ENCODE assay signal across 18 cellular contexts in the genomic region with DNA sequence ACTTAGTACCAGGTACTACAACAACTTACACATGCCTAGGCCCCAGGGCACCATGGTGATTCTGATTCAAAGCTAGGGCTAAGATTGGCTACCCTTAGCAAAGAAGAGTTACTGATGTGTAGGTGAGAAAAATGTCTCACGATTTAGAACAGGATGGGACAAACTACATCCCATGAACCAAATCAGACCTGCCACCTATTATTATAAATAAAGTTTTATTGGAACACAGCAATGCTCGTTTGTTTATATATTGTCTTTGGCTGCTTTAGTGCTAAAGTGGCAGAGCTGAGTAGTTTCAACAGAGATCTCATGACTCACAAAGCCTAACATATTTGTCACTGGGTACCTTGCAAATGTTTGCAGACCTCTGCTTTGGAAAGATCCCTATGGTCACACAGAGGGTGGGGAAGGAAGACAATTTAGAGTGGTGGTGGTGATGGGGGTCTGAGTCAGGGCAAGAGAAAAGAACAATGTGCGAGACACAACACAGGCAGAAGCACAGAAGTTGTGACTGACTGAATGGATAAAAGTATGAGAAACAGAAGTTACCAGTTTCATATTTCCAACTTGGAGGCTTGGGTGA.
DNase-seq lines count a peak whose midpoint lies in the region; ATAC-seq, FAIRE-seq and TF ChIP-seq lines count a peak whose summit lies in the region.
"Had no signal": no experiment of that assay in that cellular context is flagged by ENCODE, and none has a peak within 500 bp of the region (broad histone marks: within the 10 kb centered on the region; RNA-seq: fewer than 3 reads in every experiment).

No MANE protein-coding gene starts in this region.

- peak; percentile 13 for DNase-seq in activated CD4-positive, alpha-beta T cell treated with anti-CD3 and anti-CD28 coated beads for 36 hours
- DNase-seq in activated CD4-positive, alpha-beta T cell treated with anti-CD3 and anti-CD28 coated beads, Interleukin-2, amount 50 U/mL, for 4 hours, result no peak
- DNase-seq in HCT116 (ENCODE audit: low read depth, low spot score), result no peak
- peak; percentile 42 for DNase-seq in astrocyte (ENCODE audit: low read depth)
- DNase-seq in kidney tubule cell (ENCODE audit: low spot score), result peak; percentile 79
- no peak for DNase-seq in sigmoid colon
- DNase-seq: activated CD8-positive, alpha-beta memory T cell treated with anti-CD3 and anti-CD28 coated beads, Interleukin-2, amount 10 ng/mL, durations not matched to agents 7 days and 5 days; CD8-positive, alpha-beta T cell; cerebellar nuclear complex; midbrain; NCI-H1694 treated with DMSO at 0.1 percent for 48 hours; spleen had no signal

- no peaks in the 10 kb centered on the region for H3K27me3 Mint-ChIP-seq in activated CD4-positive, alpha-beta T cell treated with anti-CD3 and anti-CD28 coated beads for 36 hours
- no peaks in the 10 kb centered on the region for H3K27me3 Mint-ChIP-seq in astrocyte (ENCODE audit: low read depth, unreplicated experiment)

- TF ChIP-seq CTCF in HCT116 (IDR thresholded peaks at IDR 0.05 in 2 of 3, conservative IDR thresholded peaks at IDR 0.05 in 1 of 3; ENCODE audit: borderline replicate concordance in 1 of 3, insufficient read depth in 1 of 3, low read depth in 2 of 3, low read length in 2 of 3) (no peak), astrocyte (IDR thresholded peaks at IDR 0.05; ENCODE audit: insufficient read depth, low read depth, low read length) (no peak), sigmoid colon (IDR thresholded peaks at IDR 0.05) (no peak)

- no peak for TF ChIP-seq RAD21 in HCT116 (IDR thresholded peaks at IDR 0.05; ENCODE audit: low read depth)

- intact Hi-C loops in activated CD4-positive, alpha-beta T cell treated with anti-CD3 and anti-CD28 coated beads for 36 hours (cut with DNase I, micrococcal nuclease), result no loop called here
- intact Hi-C loops in HCT116 (cut with micrococcal nuclease) (no loop called here), sigmoid colon (cut with DNase I) (no loop called here)

- TF ChIP-seq POLR2A in HCT116 (IDR thresholded peaks at IDR 0.05; ENCODE audit: borderline replicate concordance, extremely low read depth, insufficient read depth, insufficient read length) (no peak), sigmoid colon (IDR thresholded peaks at IDR 0.05) (no peak)

- H3K9me3 ChIP-seq in HCT116 (ENCODE audit: control insufficient read depth in 1 of 2, insufficient read depth in 1 of 2, low read depth in 1 of 2, low read length in 2 of 2), result no peaks in the 10 kb centered on the region
- no peaks in the 10 kb centered on the region for H3K9me3 ChIP-seq in astrocyte (ENCODE audit: insufficient read depth, low read depth, low read length)
- H3K9me3 ChIP-seq in sigmoid colon, result no peaks in the 10 kb centered on the region
- H3K9me3 ChIP-seq: spleen had no signal

- POLR2A ChIA-PET in activated CD4-positive, alpha-beta T cell treated with anti-CD3 and anti-CD28 coated beads for 36 hours (lab: Charles Lee), result no interaction called here
- POLR2A ChIA-PET in HCT116 (lab: Charles Lee), result no interaction called here

- WGBS in sigmoid colon, 2 donors, result 83 to 88% methylated on average over 3 of the region's 3 CpGs

- H3K27me3 ChIP-seq in HCT116 (ENCODE audit: insufficient read depth, low read length) (no peaks in the 10 kb centered on the region), astrocyte (ENCODE audit: insufficient read depth, low read length) (no peaks in the 10 kb centered on the region), sigmoid colon (no peaks in the 10 kb centered on the region)
- H3K27me3 ChIP-seq: spleen had no signal

- peak overlapping the region; percentile 42 for H3K27ac Mint-ChIP-seq in activated CD4-positive, alpha-beta T cell treated with anti-CD3 and anti-CD28 coated beads for 36 hours
- no peak overlapping the region for H3K27ac Mint-ChIP-seq in astrocyte (ENCODE audit: unreplicated experiment)
- H3K27ac Mint-ChIP-seq: activated CD8-positive, alpha-beta memory T cell treated with anti-CD3 and anti-CD28 coated beads, Interleukin-2, amount 10 ng/mL, durations not matched to agents 7 days and 5 days; CD8-positive, alpha-beta T cell had no signal

- peak overlapping the region; percentile 20 for H3K4me2 ChIP-seq in HCT116 (ENCODE audit: low read length)
- H3K4me2 ChIP-seq in astrocyte (ENCODE audit: low read length), result no peak overlapping the region

- H3K79me2 ChIP-seq in HCT116 (ENCODE audit: insufficient read depth, low read length) (no peaks in the 10 kb centered on the region), astrocyte (ENCODE audit: insufficient read depth, low read length) (no peaks in the 10 kb centered on the region)

- no peak for TF ChIP-seq EP300 in sigmoid colon (IDR thresholded peaks at IDR 0.05)

- H3K9me2 ChIP-seq in HCT116 (ENCODE audit: insufficient read depth), result no peaks in the 10 kb centered on the region

- BruUV-seq in HCT116 (replicated peaks; lab: Mats Ljungman, UMichigan), result no TSS peak

- H2AFZ ChIP-seq in HCT116 (ENCODE audit: low read depth, low read length, poor library complexity, severe bottlenecking), result peak overlapping the region; percentile 48
- H2AFZ ChIP-seq in astrocyte (ENCODE audit: low read depth, low read length), result no peak overlapping the region

- no peak overlapping the region for H3K4me3 Mint-ChIP-seq in activated CD4-positive, alpha-beta T cell treated with anti-CD3 and anti-CD28 coated beads for 36 hours
- H3K4me3 Mint-ChIP-seq in astrocyte (ENCODE audit: unreplicated experiment), result no peak overlapping the region
- H3K4me3 Mint-ChIP-seq: activated CD8-positive, alpha-beta memory T cell treated with anti-CD3 and anti-CD28 coated beads, Interleukin-2, amount 10 ng/mL, durations not matched to agents 7 days and 5 days; CD8-positive, alpha-beta T cell had no signal

- H4K20me1 ChIP-seq in HCT116 (ENCODE audit: insufficient read depth), result no peaks in the 10 kb centered on the region
- no peaks in the 10 kb centered on the region for H4K20me1 ChIP-seq in astrocyte (ENCODE audit: insufficient read depth, low read length)

- H3K4me3 ChIP-seq in HCT116 (replicated peaks in 1 of 2; ENCODE audit: low read depth in 1 of 2, low read length in 2 of 2) (no peak overlapping the region), astrocyte (ENCODE audit: insufficient read depth, low read depth, low read length) (no peak overlapping the region), sigmoid colon (no peak overlapping the region)
- H3K4me3 ChIP-seq: spleen had no signal

- H3K36me3 ChIP-seq in HCT116 (ENCODE audit: control insufficient read depth in 1 of 2, insufficient read depth in 2 of 2, low read length in 2 of 2), result no peaks in the 10 kb centered on the region
- H3K36me3 ChIP-seq in astrocyte (ENCODE audit: insufficient read depth, low read length), result no peaks in the 10 kb centered on the region
- no peaks in the 10 kb centered on the region for H3K36me3 ChIP-seq in sigmoid colon
- H3K36me3 ChIP-seq: spleen had no signal

- H3K36me3 Mint-ChIP-seq in activated CD4-positive, alpha-beta T cell treated with anti-CD3 and anti-CD28 coated beads for 36 hours (ENCODE audit: low read depth), result peaks cover 10% of the 10 kb centered on the region
- peaks cover 2% of the 10 kb centered on the region for H3K36me3 Mint-ChIP-seq in astrocyte (ENCODE audit: low read depth, unreplicated experiment)
- H3K36me3 Mint-ChIP-seq: activated CD8-positive, alpha-beta memory T cell treated with anti-CD3 and anti-CD28 coated beads, Interleukin-2, amount 10 ng/mL, durations not matched to agents 7 days and 5 days; CD8-positive, alpha-beta T cell had no signal

- H3K27ac ChIP-seq in HCT116 (ENCODE audit: low read depth, low read length) (no peak overlapping the region), astrocyte (ENCODE audit: low read depth, low read length) (peak overlapping the region; percentile 40), sigmoid colon (no peak overlapping the region)
- H3K27ac ChIP-seq: HL-60, spleen had no signal

- peak; percentile 66 for ATAC-seq in activated CD4-positive, alpha-beta T cell treated with anti-CD3 and anti-CD28 coated beads for 36 hours
- ATAC-seq in HCT116 (no peak), GM18519 (IDR thresholded peaks at IDR 0.05; ENCODE audit: low FRiP score, unreplicated experiment) (no peak), HG02870 (IDR thresholded peaks at IDR 0.05; ENCODE audit: unreplicated experiment) (no peak)
- ATAC-seq: activated CD8-positive, alpha-beta memory T cell treated with anti-CD3 and anti-CD28 coated beads, Interleukin-2, amount 10 ng/mL, durations not matched to agents 7 days and 5 days; CD8-positive, alpha-beta T cell had no signal

- CTCF ChIA-PET in activated CD4-positive, alpha-beta T cell treated with anti-CD3 and anti-CD28 coated beads for 36 hours (lab: Charles Lee), result no interaction called here
- CTCF ChIA-PET in HCT116 (lab: Charles Lee), result no interaction called here

- peaks cover 24% of the 10 kb centered on the region for H3K4me1 Mint-ChIP-seq in activated CD4-positive, alpha-beta T cell treated with anti-CD3 and anti-CD28 coated beads for 36 hours
- peaks cover 23% of the 10 kb centered on the region for H3K4me1 Mint-ChIP-seq in astrocyte (ENCODE audit: low read depth, unreplicated experiment)
- H3K4me1 Mint-ChIP-seq: activated CD8-positive, alpha-beta memory T cell treated with anti-CD3 and anti-CD28 coated beads, Interleukin-2, amount 10 ng/mL, durations not matched to agents 7 days and 5 days had no signal

- H3K9me3 Mint-ChIP-seq in activated CD4-positive, alpha-beta T cell treated with anti-CD3 and anti-CD28 coated beads for 36 hours (ENCODE audit: low read depth), result peaks cover 3% of the 10 kb centered on the region
- H3K9me3 Mint-ChIP-seq in astrocyte (ENCODE audit: unreplicated experiment), result peaks cover 3% of the 10 kb centered on the region

- FAIRE-seq in astrocyte (lab: Jason Lieb, UNC), result no peak
- FAIRE-seq: A204.1, endometrium, G401.6 had no signal

- RAD21 ChIA-PET in HCT116 (lab: Charles Lee; ENCODE audit: low non-redundant PET in 1 of 2, low total read pairs in 2 of 2, uncharacterized antibody in 2 of 2, unreplicated experiment in 2 of 2), result interaction anchor here in 1 of 2 experiments (0.6 kb wide), 1 partner anchor 37 kb away, joined by 3 read pairs; no protein-coding TSS in a partner anchor

- H3K4me1 ChIP-seq in HCT116 (ENCODE audit: control insufficient read depth in 1 of 2, insufficient read depth in 2 of 2, low read length in 2 of 2) (peaks cover 31 to 57% of the 10 kb centered on the region in 2 experiments), astrocyte (ENCODE audit: insufficient read depth, low read length) (peaks cover 26% of the 10 kb centered on the region), sigmoid colon (peaks cover 0 to 23% (median 11%) of the 10 kb centered on the region in 4 donors)

- no peak overlapping the region; the same call in 1 of the 2 replicates for H3K9ac ChIP-seq in HCT116 (ENCODE audit: low read length)
- no peak overlapping the region for H3K9ac ChIP-seq in astrocyte (ENCODE audit: low read length)

TF ChIP-seq in HCT116, 20 proteins besides CTCF, POLR2A, EP300 and RAD21 (continues in another document):
- TF ChIP-seq EZH2 (IDR thresholded peaks at IDR 0.05), result no peak

Comparison
In these comparisons a context has a peak if more than half of its experiments do, and no peak if none do; other contexts are left out.
1. DNase-seq: peak in activated CD4-positive, alpha-beta T cell treated with anti-CD3 and anti-CD28 coated beads for 36 hours (single experiment), astrocyte (single experiment) and kidney tubule cell (single experiment); none in activated CD4-positive, alpha-beta T cell treated with anti-CD3 and anti-CD28 coated beads, Interleukin-2, amount 50 U/mL, for 4 hours (0 of 2), HCT116 (single experiment) and sigmoid colon (single experiment).